Comparison of ENCODE assay signal across 1 cellular context in the genomic region with DNA sequence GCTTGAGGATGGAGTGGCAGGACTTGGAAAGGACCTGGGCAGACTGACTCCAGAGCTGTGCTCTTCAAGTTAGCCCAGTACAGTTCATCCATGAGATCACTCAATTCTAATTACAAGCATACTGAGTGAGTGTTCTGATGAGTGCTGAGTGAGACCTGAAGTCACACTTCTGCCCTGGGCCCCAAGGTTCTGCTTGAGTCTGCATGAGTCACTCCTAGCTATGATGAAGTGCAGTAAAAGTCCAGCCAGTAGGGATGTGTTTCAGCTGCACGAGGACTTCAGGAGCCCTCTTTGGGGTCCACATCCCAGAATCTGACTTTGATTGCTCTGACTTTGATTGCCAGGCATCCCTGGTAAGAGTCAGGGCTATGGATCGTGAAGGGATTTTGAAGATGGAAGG.
TF ChIP-seq lines count a peak whose summit lies in the region.

No MANE protein-coding gene starts in this region.

TF ChIP-seq in HEK293, 187 proteins besides CTCF, POLR2A, EP300 and RAD21 (continued from another document):
- TF ChIP-seq, protein P1, sequence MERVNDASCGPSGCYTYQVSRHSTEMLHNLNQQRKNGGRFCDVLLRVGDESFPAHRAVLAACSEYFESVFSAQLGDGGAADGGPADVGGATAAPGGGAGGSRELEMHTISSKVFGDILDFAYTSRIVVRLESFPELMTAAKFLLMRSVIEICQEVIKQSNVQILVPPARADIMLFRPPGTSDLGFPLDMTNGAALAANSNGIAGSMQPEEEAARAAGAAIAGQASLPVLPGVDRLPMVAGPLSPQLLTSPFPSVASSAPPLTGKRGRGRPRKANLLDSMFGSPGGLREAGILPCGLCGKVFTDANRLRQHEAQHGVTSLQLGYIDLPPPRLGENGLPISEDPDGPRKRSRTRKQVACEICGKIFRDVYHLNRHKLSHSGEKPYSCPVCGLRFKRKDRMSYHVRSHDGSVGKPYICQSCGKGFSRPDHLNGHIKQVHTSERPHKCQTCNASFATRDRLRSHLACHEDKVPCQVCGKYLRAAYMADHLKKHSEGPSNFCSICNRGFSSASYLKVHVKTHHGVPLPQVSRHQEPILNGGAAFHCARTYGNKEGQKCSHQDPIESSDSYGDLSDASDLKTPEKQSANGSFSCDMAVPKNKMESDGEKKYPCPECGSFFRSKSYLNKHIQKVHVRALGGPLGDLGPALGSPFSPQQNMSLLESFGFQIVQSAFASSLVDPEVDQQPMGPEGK (tag by site-specific recombination; IDR thresholded peaks at IDR 0.05): 0 out of 2 replicates have a peak, but pooled peaks have one; percentile 18
- TF ChIP-seq ZNF473 (tag by site-specific recombination; IDR thresholded peaks at IDR 0.05): no peak
- no peak for TF ChIP-seq ZNF239 (tag by site-specific recombination; IDR thresholded peaks at IDR 0.05)
- TF ChIP-seq ZNF629 (tag by site-specific recombination; IDR thresholded peaks at IDR 0.05): peak; percentile 78
- peak; percentile 98 for TF ChIP-seq ZBTB17 (tag by site-specific recombination; IDR thresholded peaks at IDR 0.05)
- TF ChIP-seq ZBTB21 (tag by site-specific recombination; IDR thresholded peaks at IDR 0.05): 0 out of 2 replicates have a peak, but pooled peaks have one; percentile 55
- no peak for TF ChIP-seq ZNF623 (tag by site-specific recombination; IDR thresholded peaks at IDR 0.05)
- TF ChIP-seq, protein P2, sequence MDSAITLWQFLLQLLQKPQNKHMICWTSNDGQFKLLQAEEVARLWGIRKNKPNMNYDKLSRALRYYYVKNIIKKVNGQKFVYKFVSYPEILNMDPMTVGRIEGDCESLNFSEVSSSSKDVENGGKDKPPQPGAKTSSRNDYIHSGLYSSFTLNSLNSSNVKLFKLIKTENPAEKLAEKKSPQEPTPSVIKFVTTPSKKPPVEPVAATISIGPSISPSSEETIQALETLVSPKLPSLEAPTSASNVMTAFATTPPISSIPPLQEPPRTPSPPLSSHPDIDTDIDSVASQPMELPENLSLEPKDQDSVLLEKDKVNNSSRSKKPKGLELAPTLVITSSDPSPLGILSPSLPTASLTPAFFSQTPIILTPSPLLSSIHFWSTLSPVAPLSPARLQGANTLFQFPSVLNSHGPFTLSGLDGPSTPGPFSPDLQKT (IDR thresholded peaks at IDR 0.05; ENCODE audit: borderline replicate concordance, low read depth, low read length): no peak
- peak; percentile 55 for TF ChIP-seq ZNF335 (tag by site-specific recombination; conservative IDR thresholded peaks at IDR 0.05)
- TF ChIP-seq ZNF354C (tag by site-specific recombination; IDR thresholded peaks at IDR 0.05; ENCODE audit: borderline replicate concordance, low read depth): no peak
- TF ChIP-seq, protein P3, sequence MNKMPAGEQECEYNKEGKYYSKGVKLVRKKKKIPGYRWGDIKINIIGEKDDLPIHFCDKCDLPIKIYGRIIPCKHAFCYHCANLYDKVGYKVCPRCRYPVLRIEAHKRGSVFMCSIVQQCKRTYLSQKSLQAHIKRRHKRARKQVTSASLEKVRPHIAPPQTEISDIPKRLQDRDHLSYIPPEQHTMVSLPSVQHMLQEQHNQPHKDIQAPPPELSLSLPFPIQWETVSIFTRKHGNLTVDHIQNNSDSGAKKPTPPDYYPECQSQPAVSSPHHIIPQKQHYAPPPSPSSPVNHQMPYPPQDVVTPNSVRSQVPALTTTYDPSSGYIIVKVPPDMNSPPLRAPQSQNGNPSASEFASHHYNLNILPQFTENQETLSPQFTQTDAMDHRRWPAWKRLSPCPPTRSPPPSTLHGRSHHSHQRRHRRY (tag by site-specific recombination; IDR thresholded peaks at IDR 0.05): no peak
- no peak for TF ChIP-seq ZNF768 (tag by site-specific recombination; IDR thresholded peaks at IDR 0.05)
- no peak for TF ChIP-seq ZNF174 (tag by site-specific recombination; IDR thresholded peaks at IDR 0.05)
- TF ChIP-seq, protein P4, sequence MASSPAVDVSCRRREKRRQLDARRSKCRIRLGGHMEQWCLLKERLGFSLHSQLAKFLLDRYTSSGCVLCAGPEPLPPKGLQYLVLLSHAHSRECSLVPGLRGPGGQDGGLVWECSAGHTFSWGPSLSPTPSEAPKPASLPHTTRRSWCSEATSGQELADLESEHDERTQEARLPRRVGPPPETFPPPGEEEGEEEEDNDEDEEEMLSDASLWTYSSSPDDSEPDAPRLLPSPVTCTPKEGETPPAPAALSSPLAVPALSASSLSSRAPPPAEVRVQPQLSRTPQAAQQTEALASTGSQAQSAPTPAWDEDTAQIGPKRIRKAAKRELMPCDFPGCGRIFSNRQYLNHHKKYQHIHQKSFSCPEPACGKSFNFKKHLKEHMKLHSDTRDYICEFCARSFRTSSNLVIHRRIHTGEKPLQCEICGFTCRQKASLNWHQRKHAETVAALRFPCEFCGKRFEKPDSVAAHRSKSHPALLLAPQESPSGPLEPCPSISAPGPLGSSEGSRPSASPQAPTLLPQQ (tag by site-specific recombination; IDR thresholded peaks at IDR 0.05): peak; percentile 81
- TF ChIP-seq GLIS2 (tag by site-specific recombination; IDR thresholded peaks at IDR 0.05): no peak
- no peak for TF ChIP-seq ZNF10 (tag by site-specific recombination; IDR thresholded peaks at IDR 0.05)
- TF ChIP-seq FEZF1 (tag by site-specific recombination; IDR thresholded peaks at IDR 0.05): no peak
- TF ChIP-seq ZNF76 (tag by site-specific recombination; IDR thresholded peaks at IDR 0.05; ENCODE audit: borderline replicate concordance, low read depth): no peak
- TF ChIP-seq, protein P5, sequence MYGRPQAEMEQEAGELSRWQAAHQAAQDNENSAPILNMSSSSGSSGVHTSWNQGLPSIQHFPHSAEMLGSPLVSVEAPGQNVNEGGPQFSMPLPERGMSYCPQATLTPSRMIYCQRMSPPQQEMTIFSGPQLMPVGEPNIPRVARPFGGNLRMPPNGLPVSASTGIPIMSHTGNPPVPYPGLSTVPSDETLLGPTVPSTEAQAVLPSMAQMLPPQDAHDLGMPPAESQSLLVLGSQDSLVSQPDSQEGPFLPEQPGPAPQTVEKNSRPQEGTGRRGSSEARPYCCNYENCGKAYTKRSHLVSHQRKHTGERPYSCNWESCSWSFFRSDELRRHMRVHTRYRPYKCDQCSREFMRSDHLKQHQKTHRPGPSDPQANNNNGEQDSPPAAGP (tag by site-specific recombination; IDR thresholded peaks at IDR 0.05): 0 out of 2 replicates have a peak, but pooled peaks have one; percentile 25
- no peak for TF ChIP-seq ZNF621 (tag by site-specific recombination; IDR thresholded peaks at IDR 0.05)
- TF ChIP-seq ZNF600 (tag by site-specific recombination; IDR thresholded peaks at IDR 0.05): peak; percentile 94
- no peak for TF ChIP-seq ZNF670 (tag by site-specific recombination; IDR thresholded peaks at IDR 0.05; ENCODE audit: low read depth)
- TF ChIP-seq, protein P6, sequence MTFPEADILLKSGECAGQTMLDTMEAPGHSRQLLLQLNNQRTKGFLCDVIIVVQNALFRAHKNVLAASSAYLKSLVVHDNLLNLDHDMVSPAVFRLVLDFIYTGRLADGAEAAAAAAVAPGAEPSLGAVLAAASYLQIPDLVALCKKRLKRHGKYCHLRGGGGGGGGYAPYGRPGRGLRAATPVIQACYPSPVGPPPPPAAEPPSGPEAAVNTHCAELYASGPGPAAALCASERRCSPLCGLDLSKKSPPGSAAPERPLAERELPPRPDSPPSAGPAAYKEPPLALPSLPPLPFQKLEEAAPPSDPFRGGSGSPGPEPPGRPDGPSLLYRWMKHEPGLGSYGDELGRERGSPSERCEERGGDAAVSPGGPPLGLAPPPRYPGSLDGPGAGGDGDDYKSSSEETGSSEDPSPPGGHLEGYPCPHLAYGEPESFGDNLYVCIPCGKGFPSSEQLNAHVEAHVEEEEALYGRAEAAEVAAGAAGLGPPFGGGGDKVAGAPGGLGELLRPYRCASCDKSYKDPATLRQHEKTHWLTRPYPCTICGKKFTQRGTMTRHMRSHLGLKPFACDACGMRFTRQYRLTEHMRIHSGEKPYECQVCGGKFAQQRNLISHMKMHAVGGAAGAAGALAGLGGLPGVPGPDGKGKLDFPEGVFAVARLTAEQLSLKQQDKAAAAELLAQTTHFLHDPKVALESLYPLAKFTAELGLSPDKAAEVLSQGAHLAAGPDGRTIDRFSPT (tag by site-specific recombination; IDR thresholded peaks at IDR 0.05): 0 out of 2 replicates have a peak, but pooled peaks have one; percentile 51
- TF ChIP-seq, protein P7, sequence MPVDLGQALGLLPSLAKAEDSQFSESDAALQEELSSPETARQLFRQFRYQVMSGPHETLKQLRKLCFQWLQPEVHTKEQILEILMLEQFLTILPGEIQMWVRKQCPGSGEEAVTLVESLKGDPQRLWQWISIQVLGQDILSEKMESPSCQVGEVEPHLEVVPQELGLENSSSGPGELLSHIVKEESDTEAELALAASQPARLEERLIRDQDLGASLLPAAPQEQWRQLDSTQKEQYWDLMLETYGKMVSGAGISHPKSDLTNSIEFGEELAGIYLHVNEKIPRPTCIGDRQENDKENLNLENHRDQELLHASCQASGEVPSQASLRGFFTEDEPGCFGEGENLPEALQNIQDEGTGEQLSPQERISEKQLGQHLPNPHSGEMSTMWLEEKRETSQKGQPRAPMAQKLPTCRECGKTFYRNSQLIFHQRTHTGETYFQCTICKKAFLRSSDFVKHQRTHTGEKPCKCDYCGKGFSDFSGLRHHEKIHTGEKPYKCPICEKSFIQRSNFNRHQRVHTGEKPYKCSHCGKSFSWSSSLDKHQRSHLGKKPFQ (tag by site-specific recombination; IDR thresholded peaks at IDR 0.05): peak; percentile 61
- no peak for TF ChIP-seq ZNF223 (tag by site-specific recombination; IDR thresholded peaks at IDR 0.05)
- TF ChIP-seq ZBTB20 (tag by site-specific recombination; IDR thresholded peaks at IDR 0.05): peak; percentile 50; the same call in 1 of the 2 replicates
- TF ChIP-seq ZNF664 (tag by site-specific recombination; IDR thresholded peaks at IDR 0.05): no peak
- TF ChIP-seq MZF1 (tag by site-specific recombination; IDR thresholded peaks at IDR 0.05; ENCODE audit: borderline replicate concordance): peak; percentile 64; the same call in 1 of the 2 replicates
- no peak for TF ChIP-seq ZFP37 (tag by site-specific recombination; IDR thresholded peaks at IDR 0.05)
